In genomic region chr5:102754499-102755424, GRCh38 we compare ENCODE assay signal across 1 cellular context.
TF ChIP-seq lines count a peak whose summit lies in the region.

PAM (plus strand) TSS chr5:102755305; CDS start chr5:102866196, 110,891 bp downstream.

TF ChIP-seq in H1, 55 proteins besides CTCF, POLR2A, EP300 and RAD21 (continued from another document):
- no peak for TF ChIP-seq CHD7 (IDR thresholded peaks at IDR 0.05; ENCODE audit: insufficient replicate concordance, low read length)
- TF ChIP-seq CBX8 (IDR thresholded peaks at IDR 0.05; ENCODE audit: borderline replicate concordance, low read depth, low read length), result no peak
- TF ChIP-seq POLR2AphosphoS5 (IDR thresholded peaks at IDR 0.05; ENCODE audit: low read depth, low read length), result peak; percentile 70
- TF ChIP-seq MAFK (IDR thresholded peaks at IDR 0.05; ENCODE audit: low read depth, low read length), result no peak
- TF ChIP-seq TAF1 (IDR thresholded peaks at IDR 0.05; ENCODE audit: low read depth, low read length), result peak; percentile 71; the same call in 1 of the 2 replicates
- peak; percentile 74 for TF ChIP-seq RBBP5 (IDR thresholded peaks at IDR 0.05; ENCODE audit: borderline replicate concordance, low read depth, low read length)
- TF ChIP-seq MAX (IDR thresholded peaks at IDR 0.05), result peak; percentile 88
- peak; percentile 92 for TF ChIP-seq E2F6 (IDR thresholded peaks at IDR 0.05)
- peak; percentile 13; the same call in 1 of the 2 replicates for TF ChIP-seq TBP (IDR thresholded peaks at IDR 0.05; ENCODE audit: low read depth, low read length)
- peak; percentile 8 for TF ChIP-seq ASH2L (IDR thresholded peaks at IDR 0.05; ENCODE audit: low read length)
- TF ChIP-seq KDM4A (IDR thresholded peaks at IDR 0.05; ENCODE audit: low read depth, low read length, severe bottlenecking), result peak; percentile 89
